Comparison of ENCODE assay signal across 18 cellular contexts in the genomic region with DNA sequence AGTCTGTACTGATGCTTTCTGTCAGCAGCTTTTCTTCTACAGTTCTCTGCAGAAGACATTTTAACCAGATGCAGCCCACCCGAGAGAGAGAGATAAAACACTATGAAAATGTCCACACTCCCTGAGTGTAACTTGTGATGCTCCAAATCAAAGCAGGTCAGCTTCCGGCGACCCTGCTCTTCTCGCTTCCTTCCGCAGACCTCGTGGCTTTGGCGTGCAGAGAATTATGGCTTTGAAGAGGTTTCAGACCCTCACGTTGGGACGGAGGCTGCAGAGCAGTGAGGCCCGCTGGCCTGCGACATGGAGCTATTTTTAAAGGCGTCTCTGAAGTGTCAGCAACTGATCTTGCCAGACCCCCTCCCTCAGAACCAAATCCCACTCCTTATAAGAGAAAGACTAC. TPM values are rescaled to one million over a fixed set of nuclear protein-coding genes. Genes with fewer than 3 reads are reported as not detected.
DNase-seq lines count a peak whose midpoint lies in the region; ATAC-seq and TF ChIP-seq lines count a peak whose summit lies in the region.
"Had no signal": no experiment of that assay in that cellular context is flagged by ENCODE, and none has a peak within 500 bp of the region (broad histone marks: within the 10 kb centered on the region; RNA-seq: fewer than 3 reads in every experiment).

No MANE protein-coding gene starts in this region.

- intact Hi-C loops in left cardiac atrium (cut with DNase I) (no loop called here), Right ventricle myocardium inferior (cut with DNase I) (no loop called here)

- ATAC-seq in left cardiac atrium (peak; percentile 50 to 72), Right ventricle myocardium inferior (no peak), T-helper 17 cell (peak; percentile 46), HG03097 (IDR thresholded peaks at IDR 0.05; ENCODE audit: low FRiP score, unreplicated experiment) (no peak)
- ATAC-seq in stimulated activated naive CD8-positive, alpha-beta T cell treated with anti-CD3 and anti-CD28 coated beads, Interleukin-15, Interleukin-2, amounts not matched to agents 100 U/mL and 50 U/mL, for 24 hours = no peak
- ATAC-seq: activated CD4-positive, CD25-positive, alpha-beta regulatory T cell treated with anti-CD3 and anti-CD28 coated beads, Interleukin-2, amount 50 U/mL, for 24 hours had no signal

- H3K9me3 ChIP-seq in T-helper 17 cell (ENCODE audit: control insufficient read depth, low read length, poor library complexity, severe bottlenecking) = no peaks in the 10 kb centered on the region

- TF ChIP-seq CTCF in glutamatergic neuron (IDR thresholded peaks at IDR 0.05; ENCODE audit: partially characterized antibody, unreplicated experiment) = no peak
- no peak for TF ChIP-seq CTCF in GM10248 (IDR thresholded peaks at IDR 0.05; ENCODE audit: control extremely low read depth, extremely low read depth, low read depth, missing control alignments)

- peaks cover 49% of the 10 kb centered on the region for H3K4me1 Mint-ChIP-seq in T-helper 17 cell
- peaks cover 36% of the 10 kb centered on the region for H3K4me1 Mint-ChIP-seq in glutamatergic neuron (ENCODE audit: low read depth, unreplicated experiment)

- H3K4me3 Mint-ChIP-seq in T-helper 17 cell (peak overlapping the region; percentile 71), glutamatergic neuron (ENCODE audit: unreplicated experiment) (no peak overlapping the region)
- H3K4me3 Mint-ChIP-seq: brain had no signal

- H3K27ac Mint-ChIP-seq in T-helper 17 cell (peak overlapping the region; percentile 39), glutamatergic neuron (ENCODE audit: unreplicated experiment) (peak overlapping the region; percentile 45)

- H3K36me3 Mint-ChIP-seq in T-helper 17 cell (ENCODE audit: low read depth) (peaks cover 3% of the 10 kb centered on the region), glutamatergic neuron (ENCODE audit: unreplicated experiment) (no peaks in the 10 kb centered on the region)
- H3K36me3 Mint-ChIP-seq: brain had no signal

- H3K9me3 Mint-ChIP-seq in glutamatergic neuron (ENCODE audit: unreplicated experiment) = peaks cover 7% of the 10 kb centered on the region

- CTCF ChIA-PET in GM10248 (lab: Yijun Ruan, JAX) = interaction anchor here (1.2 kb wide), 1 partner anchor 8 kb away, joined by 3 read pairs; no protein-coding TSS in a partner anchor

- peak; percentile 29 for DNase-seq in left cardiac atrium
- no peak for DNase-seq in Right ventricle myocardium inferior (ENCODE audit: missing footprints)
- no peak for DNase-seq in T-helper 17 cell
- DNase-seq in glutamatergic neuron = no peak
- DNase-seq in stimulated activated naive CD8-positive, alpha-beta T cell treated with anti-CD3 and anti-CD28 coated beads, Interleukin-15, Interleukin-2, amounts not matched to agents 100 U/mL and 50 U/mL, for 24 hours = peak; percentile 26
- DNase-seq in GM10248 (ENCODE audit: extremely low spot score) = no peak
- no peak for DNase-seq in NCI-H128 (lab: John Stamatoyannopoulos, UW; ENCODE audit: unreplicated experiment)
- DNase-seq: AML-193, dermis blood vessel endothelial cell, DMS53, H7, MM.1S, NCI-H187 treated with DMSO at 0.1 percent for 48 hours, Right ventricle myocardium superior had no signal

- H3K27me3 Mint-ChIP-seq in T-helper 17 cell (no peaks in the 10 kb centered on the region), glutamatergic neuron (ENCODE audit: unreplicated experiment) (peaks cover 10% of the 10 kb centered on the region)

- POLR2A ChIA-PET in GM10248 (lab: Yijun Ruan, JAX) = no interaction called here

RNA-seq across cellular contexts. Expression of a gene that starts 41.8 kb away (rescaled TPM):
- total RNA-seq in left cardiac atrium (10 to 100 TPM in 1 of 2 donors, 1 to 10 TPM in 1; 3.5 to 11.6 TPM), Right ventricle myocardium inferior (0.46 TPM), T-helper 17 cell (1 to 10 TPM in 1 of 2 donors, under 1 TPM in 1; 0.57 to 1.3 TPM), glutamatergic neuron (ENCODE audit: unreplicated experiment) (27.7 TPM)
- total RNA-seq: NCI-H460 had no signal

Comparison
In these comparisons a context has a peak if more than half of its experiments do, and no peak if none do; other contexts are left out.
1. ATAC-seq: peak in left cardiac atrium (2 of 2) and T-helper 17 cell (single experiment); none in Right ventricle myocardium inferior (single experiment), stimulated activated naive CD8-positive, alpha-beta T cell treated with anti-CD3 and anti-CD28 coated beads, Interleukin-15, Interleukin-2, amounts not matched to agents 100 U/mL and 50 U/mL, for 24 hours (single experiment) and HG03097 (single experiment).
2. DNase-seq: peak in left cardiac atrium (single experiment) and stimulated activated naive CD8-positive, alpha-beta T cell treated with anti-CD3 and anti-CD28 coated beads, Interleukin-15, Interleukin-2, amounts not matched to agents 100 U/mL and 50 U/mL, for 24 hours (single experiment); none in Right ventricle myocardium inferior (single experiment), T-helper 17 cell (0 of 3), glutamatergic neuron (single experiment), GM10248 (single experiment) and NCI-H128 (single experiment).